ENCODE assay signal across 18 cellular contexts in the genomic region with DNA sequence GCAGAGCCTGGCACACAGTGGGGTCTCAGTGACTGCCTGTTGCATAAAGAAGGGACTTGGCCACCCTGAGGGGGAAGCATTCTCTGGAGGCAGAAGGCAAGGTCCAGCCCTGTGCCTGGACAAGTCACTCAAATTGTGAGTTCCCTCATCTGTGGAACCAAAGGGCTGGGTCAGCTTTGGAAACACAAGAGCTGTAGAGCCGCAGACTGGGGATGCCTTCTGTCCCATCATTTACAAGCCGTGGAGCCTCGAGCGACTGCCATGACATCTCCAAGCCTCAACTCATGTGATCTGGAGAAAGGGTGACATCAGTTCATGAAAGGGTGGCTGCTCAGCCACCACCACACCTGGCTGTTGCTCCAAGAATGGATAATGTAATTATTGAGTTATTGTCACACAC. TPM values are rescaled to one million over a fixed set of nuclear protein-coding genes. Genes with fewer than 3 reads are reported as not detected.
"Had no signal": no experiment of that assay in that cellular context is flagged by ENCODE, and none has a peak within 500 bp of the region (broad histone marks: within the 10 kb centered on the region; RNA-seq: fewer than 3 reads in every experiment).

No MANE protein-coding gene starts in this region.

- DNase-seq: activated CD4-positive, alpha-beta memory T cell treated with anti-CD3 and anti-CD28 coated beads for 36 hours; activated CD4-positive, alpha-beta T cell treated with anti-CD3 and anti-CD28 coated beads for 36 hours; activated gamma-delta T cell; activated T-cell treated with anti-CD3 and anti-CD28 coated beads, Interleukin-2, amount 50 U/mL, for 4 hours; cortex of kidney; effector CD4-positive, alpha-beta T cell; midbrain; psoas muscle; right cardiac atrium; small intestine; stimulated activated CD4-positive, alpha-beta T cell treated with anti-CD3 and anti-CD28 coated beads, Interleukin-15, amount 100 ng/mL, for 24 hours; stimulated activated CD4-positive, alpha-beta T cell treated with anti-CD3 and anti-CD28 coated beads, Interleukin-2, amount 100 ng/mL, for 48 hours; SW 1271 had no signal

- ATAC-seq: activated CD4-positive, alpha-beta T cell treated with anti-CD3 and anti-CD28 coated beads for 36 hours; esophagus mucosa; left lobe of liver; psoas muscle; right cardiac atrium had no signal

RNA-seq across cellular contexts. Expression of gene SIRPD, which starts 20.4 kb away (rescaled TPM):
- total RNA-seq: activated CD4-positive, alpha-beta memory T cell treated with anti-CD3 and anti-CD28 coated beads for 36 hours; activated CD4-positive, alpha-beta T cell treated with anti-CD3 and anti-CD28 coated beads for 36 hours; activated T-cell treated with anti-CD3 and anti-CD28 coated beads, Interleukin-2, amount 50 U/mL, for 4 hours; ascending aorta; esophagus mucosa; left lobe of liver; osteoblast; psoas muscle; right cardiac atrium; tibial nerve had no signal
- polyA plus RNA-seq: psoas muscle, right cardiac atrium had no signal
